In the genomic region with DNA sequence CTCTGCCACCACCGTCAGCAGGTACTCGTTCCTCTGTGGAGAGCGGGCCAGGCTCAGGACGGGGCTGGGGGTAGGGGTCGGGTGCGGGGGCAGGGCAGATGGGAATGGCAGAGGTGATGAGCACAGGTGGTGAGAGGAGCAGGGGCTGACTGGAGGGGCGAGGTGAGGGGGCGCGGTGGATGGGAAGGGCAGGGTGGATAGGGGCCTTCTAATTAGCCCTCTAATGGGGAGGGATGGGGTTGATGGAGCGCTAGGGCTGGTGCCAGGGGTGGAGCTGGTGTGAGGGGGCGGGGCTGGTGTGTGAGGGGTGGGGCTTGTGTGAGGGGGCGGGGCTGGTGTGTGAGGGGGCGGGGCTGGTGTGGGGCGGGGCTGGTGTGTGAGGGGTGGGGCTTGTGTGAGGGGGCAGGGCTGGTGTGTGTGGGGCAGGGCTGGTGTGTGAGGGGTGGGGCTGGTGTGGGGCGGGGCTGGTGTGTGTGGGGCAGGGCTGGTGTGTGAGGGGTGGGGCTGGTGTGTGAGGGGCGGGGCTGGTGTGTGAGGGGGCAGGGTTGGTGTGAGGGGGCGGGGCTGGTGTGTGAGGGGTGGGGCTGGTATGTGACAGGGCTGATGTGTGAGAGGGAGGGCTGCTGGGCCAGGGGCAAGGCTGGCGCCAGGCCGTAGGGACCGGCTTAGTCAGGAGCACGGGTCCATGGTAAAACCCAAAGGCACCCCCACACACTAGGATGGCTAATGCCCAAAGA, we compare ENCODE assay signal across 2 cellular contexts.
A peak's percentile ranks its signal among the peaks of the same experiment; 100 is the strongest.
TF ChIP-seq lines count a peak whose summit lies in the region.

No MANE protein-coding gene starts in this region.

TF ChIP-seq in HEK293, 187 proteins besides CTCF, POLR2A, EP300 and RAD21:
- no peak for TF ChIP-seq ZNF843 (tag by site-specific recombination; IDR thresholded peaks at IDR 0.05)
- TF ChIP-seq, protein P1, sequence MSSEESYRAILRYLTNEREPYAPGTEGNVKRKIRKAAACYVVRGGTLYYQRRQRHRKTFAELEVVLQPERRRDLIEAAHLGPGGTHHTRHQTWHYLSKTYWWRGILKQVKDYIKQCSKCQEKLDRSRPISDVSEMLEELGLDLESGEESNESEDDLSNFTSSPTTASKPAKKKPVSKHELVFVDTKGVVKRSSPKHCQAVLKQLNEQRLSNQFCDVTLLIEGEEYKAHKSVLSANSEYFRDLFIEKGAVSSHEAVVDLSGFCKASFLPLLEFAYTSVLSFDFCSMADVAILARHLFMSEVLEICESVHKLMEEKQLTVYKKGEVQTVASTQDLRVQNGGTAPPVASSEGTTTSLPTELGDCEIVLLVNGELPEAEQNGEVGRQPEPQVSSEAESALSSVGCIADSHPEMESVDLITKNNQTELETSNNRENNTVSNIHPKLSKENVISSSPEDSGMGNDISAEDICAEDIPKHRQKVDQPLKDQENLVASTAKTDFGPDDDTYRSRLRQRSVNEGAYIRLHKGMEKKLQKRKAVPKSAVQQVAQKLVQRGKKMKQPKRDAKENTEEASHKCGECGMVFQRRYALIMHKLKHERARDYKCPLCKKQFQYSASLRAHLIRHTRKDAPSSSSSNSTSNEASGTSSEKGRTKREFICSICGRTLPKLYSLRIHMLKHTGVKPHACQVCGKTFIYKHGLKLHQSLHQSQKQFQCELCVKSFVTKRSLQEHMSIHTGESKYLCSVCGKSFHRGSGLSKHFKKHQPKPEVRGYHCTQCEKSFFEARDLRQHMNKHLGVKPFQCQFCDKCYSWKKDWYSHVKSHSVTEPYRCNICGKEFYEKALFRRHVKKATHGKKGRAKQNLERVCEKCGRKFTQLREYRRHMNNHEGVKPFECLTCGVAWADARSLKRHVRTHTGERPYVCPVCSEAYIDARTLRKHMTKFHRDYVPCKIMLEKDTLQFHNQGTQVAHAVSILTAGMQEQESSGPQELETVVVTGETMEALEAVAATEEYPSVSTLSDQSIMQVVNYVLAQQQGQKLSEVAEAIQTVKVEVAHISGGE (tag by site-specific recombination; conservative IDR thresholded peaks at IDR 0.05; ENCODE audit: low read depth): no peak
- no peak for TF ChIP-seq ZNF366 (tag by site-specific recombination; conservative IDR thresholded peaks at IDR 0.05)
- no peak for TF ChIP-seq ZNF791 (tag by site-specific recombination; IDR thresholded peaks at IDR 0.05)
- TF ChIP-seq KLF1 (tag by site-specific recombination; IDR thresholded peaks at IDR 0.05): peak; percentile 87
- TF ChIP-seq, protein P2, sequence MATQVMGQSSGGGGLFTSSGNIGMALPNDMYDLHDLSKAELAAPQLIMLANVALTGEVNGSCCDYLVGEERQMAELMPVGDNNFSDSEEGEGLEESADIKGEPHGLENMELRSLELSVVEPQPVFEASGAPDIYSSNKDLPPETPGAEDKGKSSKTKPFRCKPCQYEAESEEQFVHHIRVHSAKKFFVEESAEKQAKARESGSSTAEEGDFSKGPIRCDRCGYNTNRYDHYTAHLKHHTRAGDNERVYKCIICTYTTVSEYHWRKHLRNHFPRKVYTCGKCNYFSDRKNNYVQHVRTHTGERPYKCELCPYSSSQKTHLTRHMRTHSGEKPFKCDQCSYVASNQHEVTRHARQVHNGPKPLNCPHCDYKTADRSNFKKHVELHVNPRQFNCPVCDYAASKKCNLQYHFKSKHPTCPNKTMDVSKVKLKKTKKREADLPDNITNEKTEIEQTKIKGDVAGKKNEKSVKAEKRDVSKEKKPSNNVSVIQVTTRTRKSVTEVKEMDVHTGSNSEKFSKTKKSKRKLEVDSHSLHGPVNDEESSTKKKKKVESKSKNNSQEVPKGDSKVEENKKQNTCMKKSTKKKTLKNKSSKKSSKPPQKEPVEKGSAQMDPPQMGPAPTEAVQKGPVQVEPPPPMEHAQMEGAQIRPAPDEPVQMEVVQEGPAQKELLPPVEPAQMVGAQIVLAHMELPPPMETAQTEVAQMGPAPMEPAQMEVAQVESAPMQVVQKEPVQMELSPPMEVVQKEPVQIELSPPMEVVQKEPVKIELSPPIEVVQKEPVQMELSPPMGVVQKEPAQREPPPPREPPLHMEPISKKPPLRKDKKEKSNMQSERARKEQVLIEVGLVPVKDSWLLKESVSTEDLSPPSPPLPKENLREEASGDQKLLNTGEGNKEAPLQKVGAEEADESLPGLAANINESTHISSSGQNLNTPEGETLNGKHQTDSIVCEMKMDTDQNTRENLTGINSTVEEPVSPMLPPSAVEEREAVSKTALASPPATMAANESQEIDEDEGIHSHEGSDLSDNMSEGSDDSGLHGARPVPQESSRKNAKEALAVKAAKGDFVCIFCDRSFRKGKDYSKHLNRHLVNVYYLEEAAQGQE (tag by site-specific recombination; IDR thresholded peaks at IDR 0.05): no peak
- no peak for TF ChIP-seq REPIN1 (tag by site-specific recombination; IDR thresholded peaks at IDR 0.05; ENCODE audit: low read depth)
- no peak for TF ChIP-seq ZNF629 (tag by site-specific recombination; IDR thresholded peaks at IDR 0.05)
- TF ChIP-seq ZNF350 (tag by site-specific recombination; IDR thresholded peaks at IDR 0.05): no peak
- TF ChIP-seq TRIM28 (IDR thresholded peaks at IDR 0.05; ENCODE audit: borderline replicate concordance, low read length): no peak
- TF ChIP-seq ZNF571 (tag by site-specific recombination; IDR thresholded peaks at IDR 0.05): no peak
- peak; percentile 49; the same call in 1 of the 2 replicates for TF ChIP-seq KLF8 (tag by site-specific recombination; IDR thresholded peaks at IDR 0.05)
- no peak for TF ChIP-seq ZSCAN30 (tag by site-specific recombination; IDR thresholded peaks at IDR 0.05)
- TF ChIP-seq SCRT1 (tag by site-specific recombination; IDR thresholded peaks at IDR 0.05; ENCODE audit: borderline replicate concordance): no peak

TF ChIP-seq in K562, 482 proteins besides CTCF, POLR2A, EP300 and RAD21:
- no peak for TF ChIP-seq CBX1 (IDR thresholded peaks at IDR 0.05; ENCODE audit: low read depth)
- TF ChIP-seq, protein P3, sequence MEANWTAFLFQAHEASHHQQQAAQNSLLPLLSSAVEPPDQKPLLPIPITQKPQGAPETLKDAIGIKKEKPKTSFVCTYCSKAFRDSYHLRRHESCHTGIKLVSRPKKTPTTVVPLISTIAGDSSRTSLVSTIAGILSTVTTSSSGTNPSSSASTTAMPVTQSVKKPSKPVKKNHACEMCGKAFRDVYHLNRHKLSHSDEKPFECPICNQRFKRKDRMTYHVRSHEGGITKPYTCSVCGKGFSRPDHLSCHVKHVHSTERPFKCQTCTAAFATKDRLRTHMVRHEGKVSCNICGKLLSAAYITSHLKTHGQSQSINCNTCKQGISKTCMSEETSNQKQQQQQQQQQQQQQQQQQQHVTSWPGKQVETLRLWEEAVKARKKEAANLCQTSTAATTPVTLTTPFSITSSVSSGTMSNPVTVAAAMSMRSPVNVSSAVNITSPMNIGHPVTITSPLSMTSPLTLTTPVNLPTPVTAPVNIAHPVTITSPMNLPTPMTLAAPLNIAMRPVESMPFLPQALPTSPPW (CRISPR knock-in tag; IDR thresholded peaks at IDR 0.05): peak; percentile 33; the same call in 1 of the 2 replicates
